In genomic region chr19:46497773-46498172, GRCh38 we compare ENCODE assay signal across 30 cellular contexts. TPM values are rescaled to one million over a fixed set of nuclear protein-coding genes. Genes with fewer than 3 reads are reported as not detected.
"Had no signal": no experiment of that assay in that cellular context is flagged by ENCODE, and none has a peak within 500 bp of the region (broad histone marks: within the 10 kb centered on the region; RNA-seq: fewer than 3 reads in every experiment).

No MANE protein-coding gene starts in this region.

- H3K4me1 Mint-ChIP-seq: immature natural killer cell had no signal

- H3K27ac Mint-ChIP-seq: activated naive CD8-positive, alpha-beta T cell; immature natural killer cell; natural killer cell treated with Interleukin-12 subunit alpha and Interleukin-12 subunit beta and Interleukin-15 and Interleukin-18, amount 100 ng/mL, for 72 hours; stimulated activated naive B cell treated with anti-CD40 and anti-IgM and Interleukin-4, amounts not matched to agents 10 μg/mL and 1 μg/mL and 100 μg/mL, for 72 hours; T-helper 1 cell treated with Interleukin-12 subunit alpha and Interleukin-12 subunit beta and Interleukin-4 antibody, amounts not matched to agents 30 μg/mL and 1 μg/mL, for 36 hours had no signal

- H3K4me3 Mint-ChIP-seq: activated naive CD8-positive, alpha-beta T cell; immature natural killer cell; natural killer cell treated with Interleukin-12 subunit alpha and Interleukin-12 subunit beta and Interleukin-15 and Interleukin-18, amount 100 ng/mL, for 72 hours; stimulated activated naive B cell treated with anti-CD40 and anti-IgM and Interleukin-4, amounts not matched to agents 10 μg/mL and 1 μg/mL and 100 μg/mL, for 72 hours; T-helper 1 cell treated with Interleukin-12 subunit alpha and Interleukin-12 subunit beta and Interleukin-4 antibody, amounts not matched to agents 30 μg/mL and 1 μg/mL, for 36 hours had no signal

- DNase-seq: activated CD4-positive, alpha-beta T cell treated with anti-CD3 and anti-CD28 coated beads for 48 hours; activated CD4-positive, alpha-beta T cell treated with anti-CD3 and anti-CD28 coated beads, Interleukin-2, amount 50 U/mL, for 48 hours; activated CD8-positive, alpha-beta memory T cell treated with anti-CD3 and anti-CD28 coated beads for 24 hours; activated effector memory CD4-positive, alpha-beta T cell treated with Interleukin-2 at 50 U/mL for 16 hours; activated naive CD4-positive, alpha-beta T cell treated with Interleukin-2 at 50 U/mL for 16 hours; aorta; brain microvascular endothelial cell; dorsolateral prefrontal cortex; effector memory CD4-positive, alpha-beta T cell; erythroblast; foreskin fibroblast; head of caudate nucleus; hypothalamus; immature natural killer cell; kidney; lower lobe of right lung; mesendoderm; mucosa of descending colon; psoas muscle; stimulated activated CD4-positive, alpha-beta T cell treated with anti-CD3 and anti-CD28 coated beads, Interleukin-2, amount 100 ng/mL, for 24 hours; stimulated activated naive B cell treated with anti-CD40 and anti-IgM and Interleukin-4, amounts not matched to agents 10 μg/mL and 1 μg/mL and 100 μg/mL, for 72 hours; stomach; SW 1271; T-helper 9 cell; tibial artery had no signal

- ATAC-seq: activated CD4-positive, CD25-positive, alpha-beta regulatory T cell treated with anti-CD3 and anti-CD28 coated beads, Interleukin-2, amount 50 U/mL, for 24 hours; left lobe of liver; lower lobe of right lung; mucosa of descending colon; natural killer cell treated with Interleukin-12 subunit alpha and Interleukin-12 subunit beta and Interleukin-15 and Interleukin-18, amount 100 ng/mL, for 72 hours; psoas muscle; stimulated activated naive B cell treated with anti-CD40 and anti-IgM and Interleukin-4, amounts not matched to agents 10 μg/mL and 1 μg/mL and 100 μg/mL, for 72 hours had no signal

- H3K36me3 Mint-ChIP-seq: activated naive CD8-positive, alpha-beta T cell; immature natural killer cell; natural killer cell treated with Interleukin-12 subunit alpha and Interleukin-12 subunit beta and Interleukin-15 and Interleukin-18, amount 100 ng/mL, for 72 hours had no signal

- H3K9me3 Mint-ChIP-seq: immature natural killer cell; natural killer cell treated with Interleukin-12 subunit alpha and Interleukin-12 subunit beta and Interleukin-15 and Interleukin-18, amount 100 ng/mL, for 72 hours; stimulated activated naive B cell treated with anti-CD40 and anti-IgM and Interleukin-4, amounts not matched to agents 10 μg/mL and 1 μg/mL and 100 μg/mL, for 72 hours; T-helper 1 cell treated with Interleukin-12 subunit alpha and Interleukin-12 subunit beta and Interleukin-4 antibody, amounts not matched to agents 30 μg/mL and 1 μg/mL, for 36 hours had no signal

RNA-seq across cellular contexts. Expression of gene PNMA8B, which starts 2.1 kb away (rescaled TPM):
- total RNA-seq: natural killer cell treated with Interleukin-12 subunit alpha and Interleukin-12 subunit beta and Interleukin-15 and Interleukin-18, amount 100 ng/mL, for 72 hours had no signal
- polyA plus RNA-seq: immature natural killer cell had no signal

RNA-seq across cellular contexts. Expression of gene PNMA8A, which starts 26.4 kb away (rescaled TPM):
- total RNA-seq: natural killer cell treated with Interleukin-12 subunit alpha and Interleukin-12 subunit beta and Interleukin-15 and Interleukin-18, amount 100 ng/mL, for 72 hours had no signal
- polyA plus RNA-seq: immature natural killer cell had no signal
